In the genomic region with DNA sequence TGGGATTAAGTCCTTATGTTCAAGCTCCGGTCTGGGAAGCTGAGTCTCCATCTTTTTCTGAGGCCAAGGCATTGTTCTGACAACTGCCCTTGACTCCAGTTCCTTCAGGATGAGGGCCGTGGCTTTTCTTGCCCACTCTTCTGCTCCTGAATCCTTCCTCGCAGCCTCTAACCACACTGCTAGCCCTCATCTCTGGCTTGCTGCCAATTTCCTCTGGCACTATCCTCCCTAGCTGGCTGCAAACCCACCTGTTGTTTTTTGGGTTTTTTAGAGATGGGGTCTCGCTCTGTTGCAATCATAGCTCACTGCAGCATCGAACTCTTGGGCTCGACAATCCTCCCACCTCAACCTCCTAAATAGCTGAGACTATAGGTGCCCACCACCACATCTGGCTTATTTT, we compare ENCODE assay signal across 1 cellular context.
TF ChIP-seq lines count a peak whose summit lies in the region.

No MANE protein-coding gene starts in this region.

TF ChIP-seq in HEK293, 187 proteins besides CTCF, POLR2A, EP300 and RAD21 (continued from another document):
- no peak for TF ChIP-seq PBX3 (CRISPR knock-in tag; IDR thresholded peaks at IDR 0.05)
- TF ChIP-seq ZNF558 (tag by site-specific recombination; IDR thresholded peaks at IDR 0.05) = no peak
- TF ChIP-seq PRDM1 (tag by site-specific recombination; IDR thresholded peaks at IDR 0.05) = no peak
- TF ChIP-seq, protein P1, sequence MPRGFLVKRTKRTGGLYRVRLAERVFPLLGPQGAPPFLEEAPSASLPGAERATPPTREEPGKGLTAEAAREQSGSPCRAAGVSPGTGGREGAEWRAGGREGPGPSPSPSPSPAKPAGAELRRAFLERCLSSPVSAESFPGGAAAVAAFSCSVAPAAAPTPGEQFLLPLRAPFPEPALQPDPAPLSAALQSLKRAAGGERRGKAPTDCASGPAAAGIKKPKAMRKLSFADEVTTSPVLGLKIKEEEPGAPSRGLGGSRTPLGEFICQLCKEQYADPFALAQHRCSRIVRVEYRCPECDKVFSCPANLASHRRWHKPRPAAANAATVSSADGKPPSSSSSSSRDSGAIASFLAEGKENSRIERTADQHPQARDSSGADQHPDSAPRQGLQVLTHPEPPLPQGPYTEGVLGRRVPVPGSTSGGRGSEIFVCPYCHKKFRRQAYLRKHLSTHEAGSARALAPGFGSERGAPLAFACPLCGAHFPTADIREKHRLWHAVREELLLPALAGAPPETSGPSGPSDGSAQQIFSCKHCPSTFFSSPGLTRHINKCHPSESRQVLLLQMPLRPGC (tag by site-specific recombination; IDR thresholded peaks at IDR 0.05) = no peak
- no peak for TF ChIP-seq ZNF530 (tag by site-specific recombination; IDR thresholded peaks at IDR 0.05; ENCODE audit: low read depth)
- peak; percentile 78 for TF ChIP-seq ZNF544 (tag by site-specific recombination; IDR thresholded peaks at IDR 0.05)
- no peak for TF ChIP-seq ZNF311 (tag by site-specific recombination; IDR thresholded peaks at IDR 0.05; ENCODE audit: borderline replicate concordance)
- TF ChIP-seq ATF2 (tag by site-specific recombination; IDR thresholded peaks at IDR 0.05; ENCODE audit: low read depth) = no peak
